8 cellular contexts compared by ENCODE assay signal in genomic region chr19:16001481-16002312, GRCh38. TPM values are rescaled to one million over a fixed set of nuclear protein-coding genes. Genes with fewer than 3 reads are reported as not detected.
DNase-seq lines count a peak whose midpoint lies in the region; ATAC-seq and TF ChIP-seq lines count a peak whose summit lies in the region.

No MANE protein-coding gene starts in this region.

- H3K27me3 ChIP-seq in AG04450 (ENCODE audit: control insufficient read depth, insufficient read depth, low read length), result no peaks in the 10 kb centered on the region
- no peaks in the 10 kb centered on the region for H3K27me3 ChIP-seq in ascending aorta
- H3K27me3 ChIP-seq in right lobe of liver, result no peaks in the 10 kb centered on the region

- H3K27ac ChIP-seq in AG04450 (ENCODE audit: low read depth, low read length) (peak overlapping the region; percentile 75), ascending aorta (peak overlapping the region in 1 of 2 donors; percentile 56), right lobe of liver (peak overlapping the region in 1 of 3 donors; percentile 13)

- intact Hi-C loops in ascending aorta (cut with DNase I) (no loop called here), right lobe of liver (cut with DNase I) (no loop called here)

- WGBS in right lobe of liver (ENCODE audit: insufficient coverage, low coverage, low lambda C conversion rate, missing lambda C conversion rate), result 14% methylated on average over 6 of the region's 12 CpGs

- POLR2A ChIA-PET in AG04450 (lab: Yijun Ruan, JAX), result interaction anchor here (1.5 kb wide), 1 partner anchor 65 kb away, joined by 6 read pairs; no protein-coding TSS in a partner anchor

- H3K9me3 ChIP-seq in AG04450 (ENCODE audit: control insufficient read depth, insufficient read depth, low read length) (no peaks in the 10 kb centered on the region), ascending aorta (no peaks in the 10 kb centered on the region), right lobe of liver (no peaks in the 10 kb centered on the region)

- TF ChIP-seq POLR2A in right lobe of liver (IDR thresholded peaks at IDR 0.05), result no peak

- ATAC-seq in GM19397 (IDR thresholded peaks at IDR 0.05; ENCODE audit: unreplicated experiment) (peak; percentile 63), right lobe of liver (peak; percentile 87 to 95 (median 93)), HG03039 (IDR thresholded peaks at IDR 0.05; ENCODE audit: unreplicated experiment) (no peak)

- DNase-seq in AG04450 (ENCODE audit: low read depth, low spot score), result peak; percentile 49
- DNase-seq in NOMO-1 treated with DMSO at 0.1 percent for 48 hours (lab: John Stamatoyannopoulos, UW; ENCODE audit: unreplicated experiment), result peak; percentile 90
- peak in 1 of 2 donors; percentile 64 for DNase-seq in ascending aorta (ENCODE audit: low spot score in 2 of 2)
- no peak for DNase-seq in right lobe of liver
- DNase-seq in stimulated activated naive CD4-positive, alpha-beta T cell (lab: John Stamatoyannopoulos, UW), result peak in 4 of 6 experiments; percentile 9 to 48 (median 24)
- DNase-seq in NCI-H1105 treated with DMSO at 0.1 percent for 48 hours (lab: John Stamatoyannopoulos, UW), result no peak

- TF ChIP-seq CTCF in AG04450 (IDR thresholded peaks at IDR 0.05; ENCODE audit: low read depth, low read length) (no peak), ascending aorta (IDR thresholded peaks at IDR 0.05) (no peak), right lobe of liver (IDR thresholded peaks at IDR 0.05) (no peak)

- peaks cover 0 to 10% of the 10 kb centered on the region in 2 donors for H3K4me1 ChIP-seq in ascending aorta
- H3K4me1 ChIP-seq in right lobe of liver, result peaks cover 0 to 11% (median 0%) of the 10 kb centered on the region in 4 donors

- CTCF ChIA-PET in AG04450 (lab: Charles Lee), result interaction anchor here (1.0 to 1.9 kb wide), 2 partner anchors 16 to 39 kb away, joined by 3 to 9 read pairs; no protein-coding TSS in a partner anchor

- H3K36me3 ChIP-seq in ascending aorta (no peaks in the 10 kb centered on the region), right lobe of liver (no peaks in the 10 kb centered on the region)

- H3K4me3 ChIP-seq in AG04450 (ENCODE audit: low read depth, low read length) (peak overlapping the region; percentile 56), ascending aorta (peak overlapping the region; percentile 45 to 61), right lobe of liver (peak overlapping the region; percentile 18 to 39 (median 38))

RNA-seq across cellular contexts. Expression of gene OR10H4, which starts 52.9 kb away (rescaled TPM):
- not detected in 2 replicates for polyA plus RNA-seq in AG04450 (2011; rRNA removed)
- not detected in 2 replicates for polyA minus RNA-seq in AG04450 (2011; rRNA and poly(A)+ RNA removed)
- total RNA-seq in ascending aorta (not detected), right lobe of liver (not detected)

Comparison
In these comparisons a context has a peak if more than half of its experiments do, and no peak if none do; other contexts are left out.
1. DNase-seq: peak in AG04450 (single experiment), NOMO-1 treated with DMSO at 0.1 percent for 48 hours (single experiment) and stimulated activated naive CD4-positive, alpha-beta T cell (4 of 6); none in right lobe of liver (0 of 3) and NCI-H1105 treated with DMSO at 0.1 percent for 48 hours (single experiment).
2. Peak in every context shown above with its lines, with median percentiles within 50 percentile points of each other: H3K4me3 ChIP-seq.